In the genomic region with DNA sequence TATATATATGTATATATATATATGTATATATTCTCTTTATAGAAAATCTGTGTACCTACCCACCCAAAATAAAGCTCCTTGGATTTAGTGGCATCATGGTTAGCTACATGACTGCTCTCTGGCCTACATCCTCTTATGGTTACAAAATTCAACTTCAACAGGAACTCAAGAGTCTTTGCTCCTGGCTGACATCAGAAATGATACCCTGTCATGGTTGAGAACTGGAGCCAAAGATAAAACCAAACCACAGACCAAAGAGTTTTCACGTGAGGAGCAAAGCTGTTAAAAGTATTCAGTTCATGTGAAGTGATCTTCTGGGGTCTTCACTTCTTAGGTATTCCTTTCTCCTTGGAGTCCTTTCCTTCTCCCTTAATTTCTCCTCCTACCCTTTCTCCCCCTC, we compare ENCODE assay signal across 25 cellular contexts.
"Had no signal": no experiment of that assay in that cellular context is flagged by ENCODE, and none has a peak within 500 bp of the region (broad histone marks: within the 10 kb centered on the region; RNA-seq: fewer than 3 reads in every experiment).

No MANE protein-coding gene starts in this region.

- DNase-seq: activated CD4-positive, alpha-beta T cell treated with anti-CD3 and anti-CD28 coated beads, Interleukin-2, amount 10 ng/mL, durations not matched to agents 7 days and 5 days; activated CD4-positive, CD25-positive, alpha-beta regulatory T cell treated with anti-CD3 and anti-CD28 coated beads, Interleukin-2, amount 50 U/mL, for 72 hours; activated CD8-positive, alpha-beta T cell treated with anti-CD3 and anti-CD28 coated beads for 36 hours; activated naive CD8-positive, alpha-beta T cell treated with anti-CD3 and anti-CD28 coated beads, Interleukin-2, amount 50 U/mL, for 24 hours; activated T-cell treated with anti-CD3 and anti-CD28 coated beads, Interleukin-2, amount 50 U/mL, for 48 hours; amygdala; endodermal cell; foreskin fibroblast; heart right ventricle; left lung; mucosa of descending colon; stimulated activated CD4-positive, alpha-beta T cell treated with anti-CD3 and anti-CD28 coated beads, Interleukin-1b, Interleukin-23, amount 100 ng/mL, for 48 hours; stimulated activated CD4-positive, alpha-beta T cell treated with anti-CD3 and anti-CD28 coated beads, Interleukin-4, amount 100 ng/mL, for 4 hours; stimulated activated CD8-positive, alpha-beta memory T cell treated with anti-CD3 and anti-CD28 coated beads, Interleukin-4, amount 100 ng/mL, for 48 hours; stimulated activated naive CD8-positive, alpha-beta T cell treated with anti-CD3 and anti-CD28 coated beads, Interleukin-15, amount 100 ng/mL, for 72 hours; substantia nigra; thyroid gland; upper lobe of left lung had no signal

- H3K36me3 ChIP-seq: heart right ventricle, left lung, right atrium auricular region, thyroid gland, upper lobe of left lung, vagina had no signal

- H3K27me3 ChIP-seq: heart right ventricle, left lung, right atrium auricular region, thyroid gland, upper lobe of left lung, vagina had no signal

- H3K9me3 ChIP-seq: mucosa of descending colon, thyroid gland, vagina had no signal

- H3K4me3 ChIP-seq: heart right ventricle, left lung, lung, mucosa of descending colon, right atrium auricular region, smooth muscle cell, thyroid gland, upper lobe of left lung, vagina had no signal

- H3K27ac ChIP-seq: heart right ventricle, left lung, right atrium auricular region, thyroid gland, upper lobe of left lung, vagina had no signal

- ATAC-seq: activated CD8-positive, alpha-beta T cell treated with anti-CD3 and anti-CD28 coated beads for 36 hours; activated naive CD8-positive, alpha-beta T cell treated with anti-CD3 and anti-CD28 coated beads, Interleukin-2, amount 50 U/mL, for 24 hours; esophagus mucosa; heart right ventricle; left lung; mucosa of descending colon; natural killer cell treated with Interleukin-12 subunit alpha and Interleukin-12 subunit beta and Interleukin-15 and Interleukin-18, amount 100 ng/mL, for 72 hours; stimulated activated memory B cell treated with anti-CD40 and anti-IgM and Interleukin-4, amounts not matched to agents 10 μg/mL and 1 μg/mL and 100 μg/mL, for 72 hours; stimulated activated naive CD8-positive, alpha-beta T cell treated with anti-CD3 and anti-CD28 coated beads, Interleukin-15, amount 100 ng/mL, for 72 hours had no signal

- H3K4me1 ChIP-seq: heart right ventricle, left lung, right atrium auricular region, thyroid gland, upper lobe of left lung, vagina had no signal
